16 cellular contexts compared by ENCODE assay signal in the genomic region with DNA sequence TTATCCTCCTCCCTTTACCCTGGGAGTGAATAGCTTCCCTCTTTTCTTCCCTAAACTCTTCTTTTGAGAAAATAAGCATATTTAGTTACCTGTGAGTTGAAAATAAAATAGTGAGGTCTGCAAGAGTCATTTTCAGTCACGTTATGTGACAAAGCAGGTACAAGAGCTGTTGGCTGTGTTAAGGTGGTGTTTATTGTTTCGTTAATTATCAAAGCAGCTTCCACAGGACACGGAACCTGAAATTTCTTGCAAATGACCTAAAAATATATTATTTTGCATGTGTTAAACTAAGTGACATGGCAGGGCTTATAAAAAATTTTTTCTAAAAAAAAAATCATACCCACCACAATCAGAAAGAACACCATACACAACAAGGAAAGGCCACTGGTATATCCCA. TPM values are rescaled to one million over a fixed set of nuclear protein-coding genes. Genes with fewer than 3 reads are reported as not detected.
DNase-seq lines count a peak whose midpoint lies in the region; ATAC-seq, FAIRE-seq and TF ChIP-seq lines count a peak whose summit lies in the region.
"Had no signal": no experiment of that assay in that cellular context is flagged by ENCODE, and none has a peak within 500 bp of the region (broad histone marks: within the 10 kb centered on the region; RNA-seq: fewer than 3 reads in every experiment).

No MANE protein-coding gene starts in this region.

- no peaks in the 10 kb centered on the region for H3K27me3 ChIP-seq in GM23338 (ENCODE audit: insufficient read depth)
- H3K27me3 ChIP-seq in breast epithelium = no peaks in the 10 kb centered on the region
- H3K27me3 ChIP-seq in mesenchymal stem cell (ENCODE audit: control insufficient read depth in 1 of 2, insufficient read depth in 1 of 2, low read length in 2 of 2) = no peaks in the 10 kb centered on the region
- H3K27me3 ChIP-seq: BLaER1, neural progenitor cell, uterus had no signal

- H3K79me1 ChIP-seq in mesenchymal stem cell (replicated peaks; ENCODE audit: low read length, poor library complexity, severe bottlenecking) = no peaks in the 10 kb centered on the region

- peaks cover 84% of the 10 kb centered on the region for H3F3A ChIP-seq in GM23338 (replicated peaks; ENCODE audit: low read depth)

- H3K18ac ChIP-seq in mesenchymal stem cell (ENCODE audit: low read depth in 1 of 2, low read length in 2 of 2) = no peak overlapping the region

- POLR2A ChIA-PET in A549 (lab: Yijun Ruan, JAX) = interaction anchor here (2.3 kb wide), 1 partner anchor 95 kb away, joined by 7 read pairs; the partner anchor contains the start of gene SLC38A1

- H3K23ac ChIP-seq in mesenchymal stem cell (ENCODE audit: low read length in 2 of 2) = no peak overlapping the region

- no peak for ATAC-seq in A549
- no peak for ATAC-seq in GM23338

- no peak overlapping the region for H3K4me3 Mint-ChIP-seq in GM23338
- H3K4me3 Mint-ChIP-seq: neural progenitor cell had no signal

- no peak overlapping the region for H3K4ac ChIP-seq in mesenchymal stem cell (ENCODE audit: low read depth in 1 of 2, low read length in 2 of 2)

- TF ChIP-seq RAD21 in A549 (conservative IDR thresholded peaks at IDR 0.05 in 1 of 2, IDR thresholded peaks at IDR 0.05 in 1 of 2) = no peak

- H4K8ac ChIP-seq in mesenchymal stem cell (ENCODE audit: low read length) = no peak overlapping the region

- H3K4me1 Mint-ChIP-seq in GM23338 = peaks cover 31% of the 10 kb centered on the region

- TF ChIP-seq POLR2A in A549 (IDR thresholded peaks at IDR 0.05; ENCODE audit: low read length) (no peak), breast epithelium (IDR thresholded peaks at IDR 0.05) (no peak)

- peaks cover 69% of the 10 kb centered on the region for H4K20me1 ChIP-seq in GM23338 (replicated peaks; ENCODE audit: insufficient read depth)

- no peaks in the 10 kb centered on the region for H3K9me2 ChIP-seq in GM23338 (ENCODE audit: insufficient read depth)

- H3K4me2 ChIP-seq in A549 (peak overlapping the region; percentile 85), GM23338 (no peak overlapping the region), mesenchymal stem cell (ENCODE audit: low read length, poor library complexity, severe bottlenecking) (no peak overlapping the region)
- H3K4me2 ChIP-seq: BLaER1, neural progenitor cell had no signal

- H3K36me3 Mint-ChIP-seq in GM23338 (ENCODE audit: low read depth) = peaks cover 98% of the 10 kb centered on the region

- no peak overlapping the region for H2BK12ac ChIP-seq in mesenchymal stem cell (ENCODE audit: low read length in 2 of 2)

- no peak overlapping the region for H2BK15ac ChIP-seq in mesenchymal stem cell (ENCODE audit: low read depth, poor library complexity, severe bottlenecking)

- H3K9me3 Mint-ChIP-seq in GM23338 = no peaks in the 10 kb centered on the region
- H3K9me3 Mint-ChIP-seq: neural progenitor cell had no signal

- H3K4me1 ChIP-seq in A549 = peaks cover 99% of the 10 kb centered on the region
- H3K4me1 ChIP-seq in GM23338 (ENCODE audit: insufficient read depth) = peaks cover 10% of the 10 kb centered on the region; the same call in 1 of the 2 replicates
- H3K4me1 ChIP-seq in breast epithelium = peaks cover 6 to 22% of the 10 kb centered on the region in 2 donors
- H3K4me1 ChIP-seq in mesenchymal stem cell (ENCODE audit: control insufficient read depth, insufficient read depth, low read depth, low read length) = peaks cover 3% of the 10 kb centered on the region

- WGBS in A549 (ENCODE audit: missing lambda C conversion rate) = 84% methylated on average over 3 of the region's 3 CpGs
- WGBS in mesenchymal stem cell = 84% methylated on average over 2 of the region's 3 CpGs

- H2AFZ ChIP-seq in GM23338 (no peak overlapping the region), mesenchymal stem cell (ENCODE audit: low read depth, low read length) (no peak overlapping the region)
- H2AFZ ChIP-seq: neural progenitor cell had no signal

- no peak overlapping the region for H3K14ac ChIP-seq in mesenchymal stem cell (ENCODE audit: low read length in 2 of 2)

- CTCF ChIA-PET in A549 (lab: Yijun Ruan, JAX) = interaction anchor here (1.1 to 3.2 kb wide), 4 partner anchors 10 to 373 kb away, joined by 3 to 9 read pairs (median 3); no protein-coding TSS in a partner anchor

- H2BK5ac ChIP-seq in mesenchymal stem cell (ENCODE audit: low read depth, low read length, poor library complexity, severe bottlenecking) = no peak overlapping the region

- H2AK5ac ChIP-seq in mesenchymal stem cell (ENCODE audit: low read length, severe bottlenecking) = no peak overlapping the region

- DNase-seq in A549 (ENCODE audit: low read depth in 1 of 2, low spot score in 1 of 2) = no peak
- DNase-seq in GM23338 (ENCODE audit: low spot score) = no peak
- DNase-seq in breast epithelium (ENCODE audit: low spot score in 2 of 2) = no peak
- DNase-seq in mesenchymal stem cell = no peak
- DNase-seq in AG20443 (ENCODE audit: low spot score) = no peak
- DNase-seq in hypothalamus (lab: John Stamatoyannopoulos, UW) = no peak
- DNase-seq in NCI-H146 (lab: John Stamatoyannopoulos, UW) = no peak
- DNase-seq in retina = no peak
- DNase-seq: erythroblast; GOT3; stimulated activated CD4-positive, alpha-beta T cell treated with anti-CD3 and anti-CD28 coated beads, Interleukin-4, amount 100 ng/mL, for 4 hours; T-helper 2 cell; uterus had no signal

- H3K36me3 ChIP-seq in GM23338 (ENCODE audit: insufficient read depth) (peaks cover 100% of the 10 kb centered on the region), breast epithelium (peaks cover 29% of the 10 kb centered on the region), mesenchymal stem cell (ENCODE audit: control insufficient read depth in 1 of 2, insufficient read depth in 2 of 2, low read depth in 1 of 2, low read length in 2 of 2) (peaks cover 4 to 100% of the 10 kb centered on the region in 2 experiments)
- H3K36me3 ChIP-seq: uterus had no signal

- H3K79me2 ChIP-seq in GM23338 (replicated peaks; ENCODE audit: insufficient read depth) = peaks cover 45% of the 10 kb centered on the region

- H3K27me3 Mint-ChIP-seq in GM23338 (ENCODE audit: insufficient read depth, low read depth, poor library complexity) = peaks cover 3% of the 10 kb centered on the region

- H3K27ac Mint-ChIP-seq in GM23338 = no peak overlapping the region
- H3K27ac Mint-ChIP-seq: neural progenitor cell had no signal

- H3K9me3 ChIP-seq in A549 (no peaks in the 10 kb centered on the region), breast epithelium (no peaks in the 10 kb centered on the region), mesenchymal stem cell (ENCODE audit: control insufficient read depth, low read length) (no peaks in the 10 kb centered on the region)
- H3K9me3 ChIP-seq: BLaER1, uterus had no signal

- no peak for TF ChIP-seq CTCF in A549 (IDR thresholded peaks at IDR 0.05)
- TF ChIP-seq CTCF in GM23338 (conservative IDR thresholded peaks at IDR 0.05; ENCODE audit: low read depth in 2 of 2) = no peak
- no peak for TF ChIP-seq CTCF in breast epithelium (IDR thresholded peaks at IDR 0.05)

- no peak for FAIRE-seq in A549 (lab: Jason Lieb, UNC)
- FAIRE-seq: colon had no signal

- peak overlapping the region; percentile 3; the same call in 1 of the 3 replicates for H3K4me3 ChIP-seq in A549
- H3K4me3 ChIP-seq in GM23338 = no peak overlapping the region
- peak overlapping the region in 2 of 3 donors; percentile 2 to 3 for H3K4me3 ChIP-seq in breast epithelium
- peak overlapping the region in 1 of 2 experiments; percentile 52 for H3K4me3 ChIP-seq in mesenchymal stem cell (ENCODE audit: insufficient read depth in 1 of 2, low read depth in 1 of 2, low read length in 2 of 2)
- H3K4me3 ChIP-seq: BLaER1, neural progenitor cell, uterus had no signal

- no peak overlapping the region for H2BK120ac ChIP-seq in mesenchymal stem cell (ENCODE audit: low read depth, low read length)

- H3K9ac ChIP-seq in mesenchymal stem cell (ENCODE audit: low read length) = peak overlapping the region; percentile 99
- H3K9ac ChIP-seq: BLaER1, neural progenitor cell had no signal

- no peak overlapping the region for H3K27ac ChIP-seq in A549
- H3K27ac ChIP-seq in GM23338 (ENCODE audit: low read depth) = peak overlapping the region; percentile 77; the same call in 1 of the 2 replicates
- H3K27ac ChIP-seq in breast epithelium = peak overlapping the region in 1 of 2 donors; percentile 19
- H3K27ac ChIP-seq in mesenchymal stem cell (ENCODE audit: low read length, poor library complexity, severe bottlenecking) = no peak overlapping the region
- H3K27ac ChIP-seq: BLaER1, neural progenitor cell had no signal

- no peak overlapping the region for H4K91ac ChIP-seq in mesenchymal stem cell (ENCODE audit: low read length)

- intact Hi-C loops in breast epithelium (cut with DNase I; ENCODE audit: low total_unique reads) = no loop called here

- no peak for TF ChIP-seq EP300 in A549 (IDR thresholded peaks at IDR 0.05)

TF ChIP-seq in A549, 52 proteins besides CTCF, POLR2A, EP300 and RAD21:
- TF ChIP-seq MAFK (IDR thresholded peaks at IDR 0.05; ENCODE audit: partially characterized antibody) = no peak
- TF ChIP-seq TFCP2L1 (CRISPR knock-in tag; IDR thresholded peaks at IDR 0.05) = peak; percentile 61; the same call in 1 of the 2 replicates

TF ChIP-seq in GM23338, 12 proteins besides CTCF, POLR2A, EP300 and RAD21:
- TF ChIP-seq STAT1 (IDR thresholded peaks at IDR 0.05; ENCODE audit: unreplicated experiment) = no peak
- TF ChIP-seq POLR2AphosphoS5 (IDR thresholded peaks at IDR 0.05; ENCODE audit: low read depth) = 0 out of 2 replicates have a peak, but pooled peaks have one; percentile 2

RNA-seq across cellular contexts. Expression of gene SLC38A2, which starts 8.3 kb away (rescaled TPM):
- 366 and 519 TPM in 2 replicates for polyA plus RNA-seq in A549 (2011; rRNA removed)
- 38.6 and 50.8 TPM in 2 replicates for polyA plus RNA-seq in A549 (2012; cell fraction: cytosol; rRNA removed)
- polyA plus RNA-seq in A549 (2012; cell fraction: nucleus; rRNA removed) = 108 and 151 TPM in 2 replicates
- 131 to 195 TPM (median 187 TPM) in 3 replicates for polyA plus RNA-seq in A549 (2017; fragmentation: RNase III; extraction: RNeasy Plus Mini Kit Qiagen cat#74134 plus additional on column Dnase treatment)
- 230 and 257 TPM in 2 replicates for polyA minus RNA-seq in A549 (2011; rRNA and poly(A)+ RNA removed)
- total RNA-seq in GM23338 (2014; rRNA removed; shearing (Covaris generic)) = 665 and 718 TPM in 2 replicates
- 168 and 181 TPM in 2 replicates for polyA plus RNA-seq in GM23338 (2016; fragmentation: Nextera tagmentation; extraction: Ambion mirVana)
- 100 to 1,000 TPM; 250 to 424 (median 399) TPM for total RNA-seq in breast epithelium
- 438 TPM for polyA plus RNA-seq in mesenchymal stem cell (2013, experiment 1 of 2)
- polyA plus RNA-seq in mesenchymal stem cell (2013, experiment 2 of 2) = 429 TPM
